In the genomic region with DNA sequence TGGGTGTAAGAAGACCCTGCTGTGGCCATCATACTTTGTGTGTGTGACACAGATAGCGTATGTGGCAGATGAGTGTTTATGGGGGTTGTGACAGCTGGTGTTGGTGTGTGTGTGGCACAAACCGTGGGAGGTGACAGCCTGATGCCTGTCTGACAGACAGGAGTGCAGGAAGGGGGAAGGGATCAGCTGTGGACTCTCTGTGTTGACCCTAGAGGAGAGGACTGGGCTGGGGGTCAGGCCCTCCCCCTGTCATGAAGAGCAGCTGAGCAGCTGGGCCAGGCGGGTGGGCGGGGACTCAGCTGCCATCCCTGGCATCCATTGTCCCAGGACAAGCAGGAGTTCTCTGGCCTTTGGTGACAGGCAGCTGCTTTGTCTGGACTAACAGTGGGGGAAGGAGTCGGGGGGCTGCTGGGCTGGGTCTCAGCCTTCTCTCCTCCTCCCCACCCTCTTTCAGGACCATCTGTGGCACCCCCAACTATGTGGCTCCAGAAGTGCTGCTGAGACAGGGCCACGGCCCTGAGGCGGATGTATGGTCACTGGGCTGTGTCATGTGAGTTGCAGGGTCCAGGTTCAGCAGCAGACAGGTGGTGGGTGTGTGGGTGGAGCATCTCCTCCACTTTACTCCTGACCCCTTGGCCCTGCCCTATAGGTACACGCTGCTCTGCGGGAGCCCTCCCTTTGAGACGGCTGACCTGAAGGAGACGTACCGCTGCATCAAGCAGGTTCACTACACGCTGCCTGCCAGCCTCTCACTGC, we compare ENCODE assay signal across 1 cellular context.
TF ChIP-seq lines count a peak whose summit lies in the region.

No MANE protein-coding gene starts in this region.

TF ChIP-seq in WTC11, 78 proteins besides CTCF, POLR2A, EP300 and RAD21 (continued from another document):
- TF ChIP-seq ZNF219 (CRISPR knock-in tag; IDR thresholded peaks at IDR 0.05; ENCODE audit: borderline replicate concordance): no peak
- no peak for TF ChIP-seq KAT7 (CRISPR knock-in tag; IDR thresholded peaks at IDR 0.05; ENCODE audit: borderline replicate concordance)
- TF ChIP-seq ZNF396 (CRISPR knock-in tag; IDR thresholded peaks at IDR 0.05; ENCODE audit: borderline replicate concordance): no peak
